ENCODE assay signal across 1 cellular context in genomic region chr6:30877419-30878262, GRCh38.
TF ChIP-seq lines count a peak whose summit lies in the region.

No MANE protein-coding gene starts in this region.

TF ChIP-seq in HepG2, 621 proteins besides CTCF, POLR2A, EP300 and RAD21 (continued from another document and continues in another):
- TF ChIP-seq, protein P1, sequence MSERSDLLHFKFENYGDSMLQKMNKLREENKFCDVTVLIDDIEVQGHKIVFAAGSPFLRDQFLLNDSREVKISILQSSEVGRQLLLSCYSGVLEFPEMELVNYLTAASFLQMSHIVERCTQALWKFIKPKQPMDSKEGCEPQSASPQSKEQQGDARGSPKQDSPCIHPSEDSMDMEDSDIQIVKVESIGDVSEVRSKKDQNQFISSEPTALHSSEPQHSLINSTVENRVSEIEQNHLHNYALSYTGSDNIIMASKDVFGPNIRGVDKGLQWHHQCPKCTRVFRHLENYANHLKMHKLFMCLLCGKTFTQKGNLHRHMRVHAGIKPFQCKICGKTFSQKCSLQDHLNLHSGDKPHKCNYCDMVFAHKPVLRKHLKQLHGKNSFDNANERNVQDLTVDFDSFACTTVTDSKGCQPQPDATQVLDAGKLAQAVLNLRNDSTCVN (CRISPR knock-in tag; IDR thresholded peaks at IDR 0.05; ENCODE audit: borderline replicate concordance): no peak
- TF ChIP-seq HNRNPL (IDR thresholded peaks at IDR 0.05; ENCODE audit: low read depth, low read length): no peak
- TF ChIP-seq GLI4 (CRISPR knock-in tag; IDR thresholded peaks at IDR 0.05; ENCODE audit: borderline replicate concordance): no peak
- no peak for TF ChIP-seq RBFOX2 (IDR thresholded peaks at IDR 0.05; ENCODE audit: low read depth, low read length)
- no peak for TF ChIP-seq CCDC6 (CRISPR knock-in tag; IDR thresholded peaks at IDR 0.05)
- TF ChIP-seq MBD4 (IDR thresholded peaks at IDR 0.05; ENCODE audit: borderline replicate concordance, low read length): no peak
- TF ChIP-seq, protein P2, sequence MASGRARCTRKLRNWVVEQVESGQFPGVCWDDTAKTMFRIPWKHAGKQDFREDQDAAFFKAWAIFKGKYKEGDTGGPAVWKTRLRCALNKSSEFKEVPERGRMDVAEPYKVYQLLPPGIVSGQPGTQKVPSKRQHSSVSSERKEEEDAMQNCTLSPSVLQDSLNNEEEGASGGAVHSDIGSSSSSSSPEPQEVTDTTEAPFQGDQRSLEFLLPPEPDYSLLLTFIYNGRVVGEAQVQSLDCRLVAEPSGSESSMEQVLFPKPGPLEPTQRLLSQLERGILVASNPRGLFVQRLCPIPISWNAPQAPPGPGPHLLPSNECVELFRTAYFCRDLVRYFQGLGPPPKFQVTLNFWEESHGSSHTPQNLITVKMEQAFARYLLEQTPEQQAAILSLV (CRISPR knock-in tag; IDR thresholded peaks at IDR 0.05; ENCODE audit: borderline replicate concordance): 0 out of 2 replicates have a peak, but pooled peaks have one; percentile 37
- no peak for TF ChIP-seq ZNF790 (CRISPR knock-in tag; IDR thresholded peaks at IDR 0.05; ENCODE audit: borderline replicate concordance)
- TF ChIP-seq ZNF549 (CRISPR knock-in tag; IDR thresholded peaks at IDR 0.05): no peak
- no peak for TF ChIP-seq NFYC (CRISPR knock-in tag; IDR thresholded peaks at IDR 0.05)
- TF ChIP-seq, protein P3, sequence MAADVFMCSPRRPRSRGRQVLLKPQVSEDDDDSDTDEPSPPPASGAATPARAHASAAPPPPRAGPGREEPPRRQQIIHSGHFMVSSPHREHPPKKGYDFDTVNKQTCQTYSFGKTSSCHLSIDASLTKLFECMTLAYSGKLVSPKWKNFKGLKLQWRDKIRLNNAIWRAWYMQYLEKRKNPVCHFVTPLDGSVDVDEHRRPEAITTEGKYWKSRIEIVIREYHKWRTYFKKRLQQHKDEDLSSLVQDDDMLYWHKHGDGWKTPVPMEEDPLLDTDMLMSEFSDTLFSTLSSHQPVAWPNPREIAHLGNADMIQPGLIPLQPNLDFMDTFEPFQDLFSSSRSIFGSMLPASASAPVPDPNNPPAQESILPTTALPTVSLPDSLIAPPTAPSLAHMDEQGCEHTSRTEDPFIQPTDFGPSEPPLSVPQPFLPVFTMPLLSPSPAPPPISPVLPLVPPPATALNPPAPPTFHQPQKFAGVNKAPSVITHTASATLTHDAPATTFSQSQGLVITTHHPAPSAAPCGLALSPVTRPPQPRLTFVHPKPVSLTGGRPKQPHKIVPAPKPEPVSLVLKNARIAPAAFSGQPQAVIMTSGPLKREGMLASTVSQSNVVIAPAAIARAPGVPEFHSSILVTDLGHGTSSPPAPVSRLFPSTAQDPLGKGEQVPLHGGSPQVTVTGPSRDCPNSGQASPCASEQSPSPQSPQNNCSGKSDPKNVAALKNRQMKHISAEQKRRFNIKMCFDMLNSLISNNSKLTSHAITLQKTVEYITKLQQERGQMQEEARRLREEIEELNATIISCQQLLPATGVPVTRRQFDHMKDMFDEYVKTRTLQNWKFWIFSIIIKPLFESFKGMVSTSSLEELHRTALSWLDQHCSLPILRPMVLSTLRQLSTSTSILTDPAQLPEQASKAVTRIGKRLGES (CRISPR knock-in tag; IDR thresholded peaks at IDR 0.05; ENCODE audit: borderline replicate concordance): no peak
- peak; percentile 55; the same call in 1 of the 2 replicates for TF ChIP-seq ZNF12 (CRISPR knock-in tag; IDR thresholded peaks at IDR 0.05)
- no peak for TF ChIP-seq ZMYM2 (CRISPR knock-in tag; IDR thresholded peaks at IDR 0.05)
- TF ChIP-seq ZBTB8A (CRISPR knock-in tag; IDR thresholded peaks at IDR 0.05; ENCODE audit: borderline replicate concordance, low read depth): no peak
- TF ChIP-seq, protein P4, sequence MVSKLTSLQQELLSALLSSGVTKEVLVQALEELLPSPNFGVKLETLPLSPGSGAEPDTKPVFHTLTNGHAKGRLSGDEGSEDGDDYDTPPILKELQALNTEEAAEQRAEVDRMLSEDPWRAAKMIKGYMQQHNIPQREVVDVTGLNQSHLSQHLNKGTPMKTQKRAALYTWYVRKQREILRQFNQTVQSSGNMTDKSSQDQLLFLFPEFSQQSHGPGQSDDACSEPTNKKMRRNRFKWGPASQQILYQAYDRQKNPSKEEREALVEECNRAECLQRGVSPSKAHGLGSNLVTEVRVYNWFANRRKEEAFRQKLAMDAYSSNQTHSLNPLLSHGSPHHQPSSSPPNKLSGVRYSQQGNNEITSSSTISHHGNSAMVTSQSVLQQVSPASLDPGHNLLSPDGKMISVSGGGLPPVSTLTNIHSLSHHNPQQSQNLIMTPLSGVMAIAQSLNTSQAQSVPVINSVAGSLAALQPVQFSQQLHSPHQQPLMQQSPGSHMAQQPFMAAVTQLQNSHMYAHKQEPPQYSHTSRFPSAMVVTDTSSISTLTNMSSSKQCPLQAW (CRISPR knock-in tag; IDR thresholded peaks at IDR 0.05): peak; percentile 74; the same call in 1 of the 2 replicates
- no peak for TF ChIP-seq KDM6A (CRISPR knock-in tag; IDR thresholded peaks at IDR 0.05; ENCODE audit: low read depth)
- TF ChIP-seq ZBTB1 (CRISPR knock-in tag; IDR thresholded peaks at IDR 0.05; ENCODE audit: borderline replicate concordance): no peak
- no peak for TF ChIP-seq TCF7 (IDR thresholded peaks at IDR 0.05; ENCODE audit: low read depth)
- no peak for TF ChIP-seq ZBTB42 (CRISPR knock-in tag; IDR thresholded peaks at IDR 0.05)
- no peak; the same call in 1 of the 2 replicates for TF ChIP-seq ZNF232 (CRISPR knock-in tag; IDR thresholded peaks at IDR 0.05; ENCODE audit: borderline replicate concordance)
- TF ChIP-seq, protein P5, sequence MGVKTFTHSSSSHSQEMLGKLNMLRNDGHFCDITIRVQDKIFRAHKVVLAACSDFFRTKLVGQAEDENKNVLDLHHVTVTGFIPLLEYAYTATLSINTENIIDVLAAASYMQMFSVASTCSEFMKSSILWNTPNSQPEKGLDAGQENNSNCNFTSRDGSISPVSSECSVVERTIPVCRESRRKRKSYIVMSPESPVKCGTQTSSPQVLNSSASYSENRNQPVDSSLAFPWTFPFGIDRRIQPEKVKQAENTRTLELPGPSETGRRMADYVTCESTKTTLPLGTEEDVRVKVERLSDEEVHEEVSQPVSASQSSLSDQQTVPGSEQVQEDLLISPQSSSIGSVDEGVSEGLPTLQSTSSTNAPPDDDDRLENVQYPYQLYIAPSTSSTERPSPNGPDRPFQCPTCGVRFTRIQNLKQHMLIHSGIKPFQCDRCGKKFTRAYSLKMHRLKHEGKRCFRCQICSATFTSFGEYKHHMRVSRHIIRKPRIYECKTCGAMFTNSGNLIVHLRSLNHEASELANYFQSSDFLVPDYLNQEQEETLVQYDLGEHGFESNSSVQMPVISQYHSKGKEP (CRISPR knock-in tag; IDR thresholded peaks at IDR 0.05): no peak
- TF ChIP-seq GATAD1 (CRISPR knock-in tag; IDR thresholded peaks at IDR 0.05): peak; percentile 65
- no peak for TF ChIP-seq ZNF562 (CRISPR knock-in tag; IDR thresholded peaks at IDR 0.05; ENCODE audit: borderline replicate concordance)
- TF ChIP-seq ZNF234 (CRISPR knock-in tag; conservative IDR thresholded peaks at IDR 0.05): no peak
- no peak for TF ChIP-seq ZNF101 (CRISPR knock-in tag; IDR thresholded peaks at IDR 0.05; ENCODE audit: borderline replicate concordance, low read depth)
- TF ChIP-seq SP5 (CRISPR knock-in tag; IDR thresholded peaks at IDR 0.05; ENCODE audit: borderline replicate concordance, low read depth): no peak
- peak; percentile 67; the same call in 1 of the 2 replicates for TF ChIP-seq ZNF766 (CRISPR knock-in tag; IDR thresholded peaks at IDR 0.05; ENCODE audit: borderline replicate concordance)
- TF ChIP-seq ZNF543 (CRISPR knock-in tag; IDR thresholded peaks at IDR 0.05): no peak
- TF ChIP-seq, protein P6, sequence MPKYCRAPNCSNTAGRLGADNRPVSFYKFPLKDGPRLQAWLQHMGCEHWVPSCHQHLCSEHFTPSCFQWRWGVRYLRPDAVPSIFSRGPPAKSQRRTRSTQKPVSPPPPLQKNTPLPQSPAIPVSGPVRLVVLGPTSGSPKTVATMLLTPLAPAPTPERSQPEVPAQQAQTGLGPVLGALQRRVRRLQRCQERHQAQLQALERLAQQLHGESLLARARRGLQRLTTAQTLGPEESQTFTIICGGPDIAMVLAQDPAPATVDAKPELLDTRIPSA (CRISPR knock-in tag; IDR thresholded peaks at IDR 0.05; ENCODE audit: borderline replicate concordance): no peak
- no peak for TF ChIP-seq RFXAP (CRISPR knock-in tag; IDR thresholded peaks at IDR 0.05; ENCODE audit: borderline replicate concordance)
- peak; percentile 56; the same call in 1 of the 2 replicates for TF ChIP-seq AHR (CRISPR knock-in tag; IDR thresholded peaks at IDR 0.05)
- TF ChIP-seq KMT2A (CRISPR knock-in tag; IDR thresholded peaks at IDR 0.05): peak; percentile 30; the same call in 1 of the 2 replicates
- TF ChIP-seq, protein P7, sequence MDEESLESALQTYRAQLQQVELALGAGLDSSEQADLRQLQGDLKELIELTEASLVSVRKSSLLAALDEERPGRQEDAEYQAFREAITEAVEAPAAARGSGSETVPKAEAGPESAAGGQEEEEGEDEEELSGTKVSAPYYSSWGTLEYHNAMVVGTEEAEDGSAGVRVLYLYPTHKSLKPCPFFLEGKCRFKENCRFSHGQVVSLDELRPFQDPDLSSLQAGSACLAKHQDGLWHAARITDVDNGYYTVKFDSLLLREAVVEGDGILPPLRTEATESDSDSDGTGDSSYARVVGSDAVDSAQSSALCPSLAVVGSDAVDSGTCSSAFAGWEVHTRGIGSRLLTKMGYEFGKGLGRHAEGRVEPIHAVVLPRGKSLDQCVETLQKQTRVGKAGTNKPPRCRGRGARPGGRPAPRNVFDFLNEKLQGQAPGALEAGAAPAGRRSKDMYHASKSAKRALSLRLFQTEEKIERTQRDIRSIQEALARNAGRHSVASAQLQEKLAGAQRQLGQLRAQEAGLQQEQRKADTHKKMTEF (CRISPR knock-in tag; IDR thresholded peaks at IDR 0.05): peak; percentile 58; the same call in 1 of the 2 replicates
- TF ChIP-seq MEIS2 (CRISPR knock-in tag; IDR thresholded peaks at IDR 0.05): no peak; the same call in 1 of the 2 replicates
- TF ChIP-seq PCBP1 (IDR thresholded peaks at IDR 0.05; ENCODE audit: borderline replicate concordance, low read depth, low read length): no peak
- no peak for TF ChIP-seq CENPT (CRISPR knock-in tag; IDR thresholded peaks at IDR 0.05; ENCODE audit: low read depth)
- TF ChIP-seq CBX2 (IDR thresholded peaks at IDR 0.05; ENCODE audit: low read depth, low read length): no peak
- no peak for TF ChIP-seq CBX2 (CRISPR knock-in tag; IDR thresholded peaks at IDR 0.05; ENCODE audit: low read depth)
- TF ChIP-seq TBL1XR1 (IDR thresholded peaks at IDR 0.05; ENCODE audit: borderline replicate concordance, low read length, partially characterized antibody): no peak
- peak; percentile 61; the same call in 1 of the 2 replicates for TF ChIP-seq ESRRA (CRISPR knock-in tag; IDR thresholded peaks at IDR 0.05; ENCODE audit: low read depth)
- no peak; the same call in 1 of the 2 replicates for TF ChIP-seq ZNF607 (CRISPR knock-in tag; IDR thresholded peaks at IDR 0.05; ENCODE audit: borderline replicate concordance)
- no peak for TF ChIP-seq KLF15 (CRISPR knock-in tag; IDR thresholded peaks at IDR 0.05; ENCODE audit: borderline replicate concordance)
- TF ChIP-seq ZNF761 (CRISPR knock-in tag; conservative IDR thresholded peaks at IDR 0.05): no peak; the same call in 1 of the 2 replicates
- TF ChIP-seq GABPA (IDR thresholded peaks at IDR 0.05; ENCODE audit: low read depth, low read length): no peak
- TF ChIP-seq GABPA (CRISPR knock-in tag; IDR thresholded peaks at IDR 0.05; ENCODE audit: low read depth): peak; percentile 50; the same call in 1 of the 2 replicates
- no peak for TF ChIP-seq SMARCE1 (IDR thresholded peaks at IDR 0.05; ENCODE audit: borderline replicate concordance)
- TF ChIP-seq, protein P8, sequence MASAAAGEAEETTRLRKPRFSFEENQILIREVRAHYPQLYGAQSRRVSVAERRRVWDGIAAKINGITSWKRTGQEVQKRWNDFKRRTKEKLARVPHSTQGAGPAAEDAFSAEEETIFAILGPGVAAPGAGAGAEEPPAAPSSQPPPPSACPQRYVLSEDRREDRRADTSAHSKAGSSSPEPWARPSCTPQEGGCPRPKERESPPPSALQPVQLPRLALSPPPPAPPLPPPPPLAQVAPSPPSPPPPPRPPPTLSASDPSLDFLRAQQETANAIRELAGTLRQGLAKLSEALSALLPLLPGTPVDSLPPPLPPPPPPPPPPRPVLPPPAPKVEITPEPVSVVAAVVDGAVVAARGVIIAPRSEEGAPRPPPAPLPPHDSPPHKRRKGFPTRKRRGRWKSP (CRISPR knock-in tag; IDR thresholded peaks at IDR 0.05): no peak
- no peak for TF ChIP-seq ZNF570 (CRISPR knock-in tag; IDR thresholded peaks at IDR 0.05; ENCODE audit: borderline replicate concordance)
- TF ChIP-seq, protein P9, sequence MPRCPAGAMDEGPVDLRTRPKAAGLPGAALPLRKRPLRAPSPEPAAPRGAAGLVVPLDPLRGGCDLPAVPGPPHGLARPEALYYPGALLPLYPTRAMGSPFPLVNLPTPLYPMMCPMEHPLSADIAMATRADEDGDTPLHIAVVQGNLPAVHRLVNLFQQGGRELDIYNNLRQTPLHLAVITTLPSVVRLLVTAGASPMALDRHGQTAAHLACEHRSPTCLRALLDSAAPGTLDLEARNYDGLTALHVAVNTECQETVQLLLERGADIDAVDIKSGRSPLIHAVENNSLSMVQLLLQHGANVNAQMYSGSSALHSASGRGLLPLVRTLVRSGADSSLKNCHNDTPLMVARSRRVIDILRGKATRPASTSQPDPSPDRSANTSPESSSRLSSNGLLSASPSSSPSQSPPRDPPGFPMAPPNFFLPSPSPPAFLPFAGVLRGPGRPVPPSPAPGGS (CRISPR knock-in tag; IDR thresholded peaks at IDR 0.05): no peak
- no peak for TF ChIP-seq FOXK2 (IDR thresholded peaks at IDR 0.05)
- TF ChIP-seq ARHGAP35 (CRISPR knock-in tag; IDR thresholded peaks at IDR 0.05; ENCODE audit: borderline replicate concordance): no peak
- TF ChIP-seq ZNF3 (CRISPR knock-in tag; IDR thresholded peaks at IDR 0.05): no peak
- peak; percentile 64 for TF ChIP-seq ZNF292 (CRISPR knock-in tag; IDR thresholded peaks at IDR 0.05; ENCODE audit: borderline replicate concordance, low read depth)
- TF ChIP-seq ZNF260 (CRISPR knock-in tag; IDR thresholded peaks at IDR 0.05; ENCODE audit: borderline replicate concordance, low read depth): no peak
